Comparison of ENCODE assay signal across 8 cellular contexts in the genomic region with DNA sequence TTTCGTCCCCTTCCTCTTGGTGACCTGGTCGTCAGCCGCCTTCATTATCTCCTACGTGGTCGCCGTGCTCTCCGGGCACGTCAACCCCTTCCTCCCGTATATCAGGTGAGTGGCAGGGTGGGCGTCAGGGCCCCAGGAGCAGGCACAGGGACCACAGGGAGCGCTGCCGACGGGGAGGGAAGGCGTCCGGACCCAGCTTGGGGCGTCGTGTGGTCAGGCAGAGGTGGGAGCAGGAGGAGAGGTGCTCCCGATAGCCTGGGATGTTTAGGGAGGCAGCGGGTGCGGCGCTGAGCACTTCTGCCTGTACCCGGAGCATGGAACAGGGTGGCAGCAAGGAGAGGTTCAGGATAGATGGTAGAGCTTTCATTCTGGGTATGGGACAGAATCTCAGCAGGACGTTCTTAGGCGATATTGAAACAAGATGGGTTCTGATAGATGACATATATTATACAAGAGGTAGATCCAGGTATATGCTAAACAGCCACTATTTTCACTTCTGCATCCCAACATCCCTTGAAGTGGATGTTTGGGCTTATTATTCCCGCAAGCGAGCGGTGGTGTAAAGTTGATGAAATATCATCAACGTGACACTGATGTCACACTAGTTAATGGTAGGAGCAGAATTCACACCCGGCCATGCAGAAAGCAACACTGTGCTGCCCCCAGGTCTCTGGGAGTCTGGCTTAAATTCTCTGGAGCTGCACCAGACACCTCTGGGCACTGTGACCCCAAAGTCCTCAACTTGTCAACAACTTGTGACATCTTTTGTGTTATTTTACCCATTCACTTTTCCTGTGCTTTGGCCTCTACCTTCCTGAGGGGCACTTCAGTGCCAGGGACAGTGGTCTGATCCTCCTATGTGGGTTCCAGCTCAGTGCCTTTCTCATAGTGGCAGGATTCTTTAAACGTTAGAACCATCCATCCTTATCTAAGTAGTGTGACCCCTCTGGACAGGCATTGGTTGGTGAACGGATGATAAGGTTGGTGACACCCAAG. TPM values are rescaled to one million over a fixed set of nuclear protein-coding genes. Genes with fewer than 3 reads are reported as not detected.
DNase-seq lines count a peak whose midpoint lies in the region; ATAC-seq and TF ChIP-seq lines count a peak whose summit lies in the region.

No MANE protein-coding gene starts in this region.

- TF ChIP-seq POLR2A in Peyer's patch (IDR thresholded peaks at IDR 0.05) (no peak), upper lobe of left lung (IDR thresholded peaks at IDR 0.05) (peak in 1 of 4 donors; percentile 18)

- H3K4me3 ChIP-seq in Peyer's patch (peak overlapping the region; percentile 65 to 87 (median 76)), lower lobe of right lung (peak overlapping the region; percentile 93), upper lobe of left lung (peak overlapping the region; percentile 49 to 99 (median 88))

- intact Hi-C loops in lower lobe of right lung (cut with DNase I): no loop called here

- WGBS in upper lobe of left lung, 2 donors: 1 to 3% methylated on average over 14 to 22 of the region's 31 CpGs

- DNase-seq in stimulated activated naive CD8-positive, alpha-beta T cell treated with anti-CD3 and anti-CD28 coated beads, Interleukin-15, Interleukin-2, amounts not matched to agents 100 U/mL and 50 U/mL, for 24 hours: no peak
- DNase-seq in Peyer's patch (peak in 1 of 3 donors; percentile 37), lower lobe of right lung (no peak), upper lobe of left lung (peak in 1 of 2 donors; percentile 43), GOT3 (lab: John Stamatoyannopoulos, UW) (no peak)

- no peaks in the 10 kb centered on the region for H3K36me3 Mint-ChIP-seq in stimulated activated naive CD8-positive, alpha-beta T cell treated with anti-CD3 and anti-CD28 coated beads, Interleukin-15, Interleukin-2, amounts not matched to agents 100 ng/mL and 50 ng/mL, for 24 hours (ENCODE audit: low read depth)

- H3K4me1 ChIP-seq in Peyer's patch (peaks cover 0 to 6% (median 0%) of the 10 kb centered on the region in 4 donors), lower lobe of right lung (peaks cover 53% of the 10 kb centered on the region), upper lobe of left lung (peaks cover 24 to 50% (median 34%) of the 10 kb centered on the region in 4 donors)

- H3K27me3 Mint-ChIP-seq in stimulated activated naive CD8-positive, alpha-beta T cell treated with anti-CD3 and anti-CD28 coated beads, Interleukin-15, Interleukin-2, amounts not matched to agents 100 ng/mL and 50 ng/mL, for 24 hours: no peaks in the 10 kb centered on the region

- no peaks in the 10 kb centered on the region for H3K9me3 Mint-ChIP-seq in stimulated activated naive CD8-positive, alpha-beta T cell treated with anti-CD3 and anti-CD28 coated beads, Interleukin-15, Interleukin-2, amounts not matched to agents 100 ng/mL and 50 ng/mL, for 24 hours

- peaks cover 17% of the 10 kb centered on the region for H3K4me1 Mint-ChIP-seq in stimulated activated naive CD8-positive, alpha-beta T cell treated with anti-CD3 and anti-CD28 coated beads, Interleukin-15, Interleukin-2, amounts not matched to agents 100 ng/mL and 50 ng/mL, for 24 hours (ENCODE audit: low read depth)

- peak overlapping the region; percentile 87 for H3K27ac Mint-ChIP-seq in stimulated activated naive CD8-positive, alpha-beta T cell treated with anti-CD3 and anti-CD28 coated beads, Interleukin-15, Interleukin-2, amounts not matched to agents 100 ng/mL and 50 ng/mL, for 24 hours

- H3K27ac ChIP-seq in Peyer's patch (peak overlapping the region; percentile 84 to 94 (median 92)), cingulate gyrus (ENCODE audit: low read depth, low read length) (peak overlapping the region; percentile 69), lower lobe of right lung (peak overlapping the region; percentile 94), upper lobe of left lung (peak overlapping the region; percentile 97 to 100 (median 98))

- ATAC-seq in stimulated activated naive CD8-positive, alpha-beta T cell treated with anti-CD3 and anti-CD28 coated beads, Interleukin-15, Interleukin-2, amounts not matched to agents 100 U/mL and 50 U/mL, for 24 hours: no peak
- ATAC-seq in HG02870 (IDR thresholded peaks at IDR 0.05; ENCODE audit: unreplicated experiment) (peak; percentile 16), lower lobe of right lung (peak; percentile 6 to 16), upper lobe of left lung (ENCODE audit: low FRiP score in 2 of 2) (peak; percentile 4 to 15)

- H3K27me3 ChIP-seq in Peyer's patch: no peaks in the 10 kb centered on the region
- H3K27me3 ChIP-seq in lower lobe of right lung (ENCODE audit: low read depth): no peaks in the 10 kb centered on the region
- H3K27me3 ChIP-seq in upper lobe of left lung: no peaks in the 10 kb centered on the region

- TF ChIP-seq CTCF in Peyer's patch (IDR thresholded peaks at IDR 0.05) (no peak), lower lobe of right lung (IDR thresholded peaks at IDR 0.05) (no peak), upper lobe of left lung (IDR thresholded peaks at IDR 0.05) (no peak)

- H3K9me3 ChIP-seq in Peyer's patch: no peaks in the 10 kb centered on the region
- no peaks in the 10 kb centered on the region for H3K9me3 ChIP-seq in lower lobe of right lung
- no peaks in the 10 kb centered on the region for H3K9me3 ChIP-seq in upper lobe of left lung

- peak overlapping the region; percentile 83 for H3K4me3 Mint-ChIP-seq in stimulated activated naive CD8-positive, alpha-beta T cell treated with anti-CD3 and anti-CD28 coated beads, Interleukin-15, Interleukin-2, amounts not matched to agents 100 ng/mL and 50 ng/mL, for 24 hours

- H3K36me3 ChIP-seq in Peyer's patch (no peaks in the 10 kb centered on the region), lower lobe of right lung (no peaks in the 10 kb centered on the region), upper lobe of left lung (no peaks in the 10 kb centered on the region)

- no peak for TF ChIP-seq EP300 in upper lobe of left lung (IDR thresholded peaks at IDR 0.05)

RNA-seq across cellular contexts. Expression of a gene that starts 0.7 kb away (rescaled TPM):
- total RNA-seq in Peyer's patch (1 to 10 TPM; 3.2 to 7.4 (median 5.7) TPM), lower lobe of right lung (148 TPM), upper lobe of left lung (100 to 1,000 TPM in 5 of 6 donors, 10 to 100 TPM in 1; 28.9 to 203 (median 142) TPM)

RNA-seq across cellular contexts. Expression of a gene that starts 47.4 kb away (rescaled TPM):
- total RNA-seq in Peyer's patch (10 to 100 TPM; 27.1 to 91.6 (median 31.3) TPM), lower lobe of right lung (59.2 TPM), upper lobe of left lung (10 to 100 TPM; 45.8 to 73.3 (median 57.5) TPM)
